In genomic region chr12:52232916-52233461, GRCh38 we compare ENCODE assay signal across 10 cellular contexts. TPM values are rescaled to one million over a fixed set of nuclear protein-coding genes. Genes with fewer than 3 reads are reported as not detected.
DNase-seq lines count a peak whose midpoint lies in the region; ATAC-seq and TF ChIP-seq lines count a peak whose summit lies in the region.
"Had no signal": no experiment of that assay in that cellular context is flagged by ENCODE, and none has a peak within 500 bp of the region (broad histone marks: within the 10 kb centered on the region; RNA-seq: fewer than 3 reads in every experiment).

Gene KRT7, plus strand, starts transcription at chr12:52233243. Its CDS starts 54 bp downstream, at chr12:52233297.

- peaks cover 46% of the 10 kb centered on the region for H3K27me3 Mint-ChIP-seq in mesothelial cell of epicardium (ENCODE audit: low read depth)

- no peak for ATAC-seq in HG02870 (IDR thresholded peaks at IDR 0.05; ENCODE audit: unreplicated experiment)
- ATAC-seq: heart left ventricle had no signal

- H3K4me3 ChIP-seq in AG04449 (ENCODE audit: low read depth, low read length) (peak within 1 kb of the TSS; percentile 42), epithelial cell of esophagus (ENCODE audit: low read length) (peak within 1 kb of the TSS; percentile 61), HAP-1 (no peak within 1 kb of the TSS)
- H3K4me3 ChIP-seq: transverse colon had no signal

- DNase-seq in AG04449 (ENCODE audit: low read depth, low spot score) (no peak), NCI-H226 (peak; percentile 93), epithelial cell of esophagus (ENCODE audit: low read depth) (peak; percentile 53), mesothelial cell of epicardium (ENCODE audit: low spot score in 2 of 2, unreplicated experiment in 2 of 2) (no peak), HAP-1 (ENCODE audit: low spot score in 2 of 2) (no peak), HPDE6-E6E7 (ENCODE audit: extremely low spot score) (no peak), SIG-M5 (lab: John Stamatoyannopoulos, UW) (no peak)
- DNase-seq: transverse colon had no signal

- H3K36me3 Mint-ChIP-seq in mesothelial cell of epicardium: peaks cover 4% of the 10 kb centered on the region

- no peaks in the 10 kb centered on the region for H3K36me3 ChIP-seq in HAP-1 (replicated peaks)
- H3K36me3 ChIP-seq: heart left ventricle, transverse colon had no signal

- POLR2A ChIA-PET in AG04449 (lab: Yijun Ruan, JAX): interaction anchor here (1.0 to 1.2 kb wide), 2 partner anchors 11 to 46 kb away, joined by 3 read pairs; no protein-coding TSS in a partner anchor

- peak within 1 kb of the TSS; percentile 45 for H3K27ac Mint-ChIP-seq in mesothelial cell of epicardium

- H3K4me1 Mint-ChIP-seq in mesothelial cell of epicardium: peaks cover 49% of the 10 kb centered on the region

- peak within 1 kb of the TSS; percentile 64 for H3K4me3 Mint-ChIP-seq in mesothelial cell of epicardium

- no peaks in the 10 kb centered on the region for H3K9me3 Mint-ChIP-seq in mesothelial cell of epicardium

- TF ChIP-seq CTCF in AG04449 (IDR thresholded peaks at IDR 0.05; ENCODE audit: insufficient read depth, low read length, missing control alignments) (peak; percentile 25), epithelial cell of esophagus (IDR thresholded peaks at IDR 0.05; ENCODE audit: insufficient read depth, low read depth, low read length, missing control alignments) (no peak), mesothelial cell of epicardium (IDR thresholded peaks at IDR 0.05; ENCODE audit: unreplicated experiment) (no peak)

- in situ Hi-C loops in HAP-1 (cut with MboI; ENCODE audit: low sequenced_read_pairs): no loop called here

- H3K4me1 ChIP-seq in HAP-1: no peaks in the 10 kb centered on the region

- no peaks in the 10 kb centered on the region for H3K9me3 ChIP-seq in HAP-1
- H3K9me3 ChIP-seq: heart left ventricle, transverse colon had no signal

- no peaks in the 10 kb centered on the region; the same call in 1 of the 2 replicates for H3K27me3 ChIP-seq in HAP-1 (ENCODE audit: low read depth)

- CTCF ChIA-PET in AG04449 (lab: Yijun Ruan, JAX): interaction anchor here (0.8 to 6.8 kb wide), 3 partner anchors 11 to 94 kb away, joined by 3 to 46 read pairs (median 7); no protein-coding TSS in a partner anchor

RNA-seq across cellular contexts. Expression of gene KRT7, which starts in this region (rescaled TPM):
- total RNA-seq in mesothelial cell of epicardium: 85.5 to 90.3 TPM (median 86.6 TPM) in 3 replicates

Comparison
In these comparisons a context has a peak if more than half of its experiments do, and no peak if none do; other contexts are left out.
1. DNase-seq: peak in NCI-H226 (single experiment) and epithelial cell of esophagus (single experiment); none in AG04449 (single experiment), mesothelial cell of epicardium (0 of 2), HAP-1 (0 of 2), HPDE6-E6E7 (single experiment) and SIG-M5 (single experiment).